Comparison of ENCODE assay signal across 33 cellular contexts in the genomic region with DNA sequence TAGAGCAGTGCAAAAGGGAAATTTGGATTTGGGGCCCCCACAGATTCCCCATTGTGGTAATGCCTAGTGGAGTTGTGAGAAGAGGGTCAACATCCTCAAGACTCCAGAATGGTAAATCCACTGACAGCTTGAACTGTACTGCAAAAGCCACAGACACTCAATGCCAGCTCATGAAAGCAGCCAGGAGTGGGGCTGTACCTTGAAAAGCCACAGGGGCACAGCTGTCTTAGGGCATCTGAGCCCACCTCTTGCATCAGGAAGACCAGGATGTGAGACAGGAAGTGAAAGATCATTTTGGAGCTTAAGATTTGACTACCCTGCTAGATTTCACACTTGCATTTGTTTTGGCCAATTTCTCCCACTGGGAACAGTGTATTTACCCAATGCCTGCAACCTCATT.
"Had no signal": no experiment of that assay in that cellular context is flagged by ENCODE, and none has a peak within 500 bp of the region (broad histone marks: within the 10 kb centered on the region; RNA-seq: fewer than 3 reads in every experiment).

No MANE protein-coding gene starts in this region.

- ATAC-seq: activated CD8-positive, alpha-beta T cell treated with anti-CD3 and anti-CD28 coated beads for 36 hours; activated naive CD8-positive, alpha-beta T cell treated with anti-CD3 and anti-CD28 coated beads, Interleukin-2, amount 50 U/mL, for 24 hours; activated T-cell treated with anti-CD3 and anti-CD28 coated beads, Interleukin-2, amount 50 U/mL, for 4 hours; activated T-cell treated with anti-CD3 and anti-CD28 coated beads, Interleukin-2, amount 50 U/mL, for 72 hours; activated T-helper 17 cell treated with anti-CD3 and anti-CD28 coated beads, Interleukin-2, amount 50 U/mL, for 72 hours had no signal

- H3K4me3 Mint-ChIP-seq: activated B cell treated with CpG ODN at 0.5 μM for 24 hours; activated CD4-positive, alpha-beta memory T cell treated with anti-CD3 and anti-CD28 coated beads for 36 hours; activated CD4-positive, alpha-beta T cell treated with anti-CD3 and anti-CD28 coated beads, Interleukin-2, amount 10 ng/mL, durations not matched to agents 24 days and 14 days; activated CD8-positive, alpha-beta T cell treated with anti-CD3 and anti-CD28 coated beads for 36 hours; activated naive CD4-positive, alpha-beta T cell treated with anti-CD3 and anti-CD28 coated beads for 36 hours; activated naive CD4-positive, alpha-beta T cell treated with anti-CD3 and anti-CD28 coated beads, Interleukin-2, amount 50 U/mL, for 24 hours; activated naive CD8-positive, alpha-beta T cell; activated naive CD8-positive, alpha-beta T cell treated with anti-CD3 and anti-CD28 coated beads, Interleukin-2, amount 10 ng/mL, durations not matched to agents 7 days and 5 days; activated naive CD8-positive, alpha-beta T cell treated with anti-CD3 and anti-CD28 coated beads, Interleukin-2, amount 50 U/mL, for 24 hours; activated T-cell treated with anti-CD3 and anti-CD28 coated beads, Interleukin-2, amount 50 U/mL, for 4 hours; activated T-cell treated with anti-CD3 and anti-CD28 coated beads, Interleukin-2, amount 50 U/mL, for 72 hours; activated T-helper 1 cell treated with anti-CD3 and anti-CD28 coated beads, Interleukin-12 subunit alpha, Interleukin-12 subunit beta, Interleukin-2, Interleukin-4 antibody, amounts not matched to agents 30 ng/mL and 10 ng/mL and 1 ng/mL, durations not matched to agents 14 hours and 24 hours and 36 hours; activated T-helper 17 cell treated with anti-CD3 and anti-CD28 coated beads, Interleukin-2, amount 50 U/mL, for 72 hours; brain; T-helper 2 cell treated with Interferon-gamma antibody and Interleukin-4, amounts not matched to agents 5 μg/mL and 100 μg/mL, for 36 hours had no signal

- FAIRE-seq: colon, TTC549 had no signal

- H3K27me3 Mint-ChIP-seq: activated B cell treated with CpG ODN at 0.5 μM for 24 hours; activated CD4-positive, alpha-beta memory T cell treated with anti-CD3 and anti-CD28 coated beads for 36 hours; activated CD4-positive, alpha-beta T cell treated with anti-CD3 and anti-CD28 coated beads, Interleukin-2, amount 10 ng/mL, durations not matched to agents 24 days and 14 days; activated CD8-positive, alpha-beta T cell treated with anti-CD3 and anti-CD28 coated beads for 36 hours; activated naive CD4-positive, alpha-beta T cell treated with anti-CD3 and anti-CD28 coated beads, Interleukin-2, amount 50 U/mL, for 24 hours; activated naive CD8-positive, alpha-beta T cell; activated naive CD8-positive, alpha-beta T cell treated with anti-CD3 and anti-CD28 coated beads, Interleukin-2, amount 10 ng/mL, durations not matched to agents 7 days and 5 days; activated naive CD8-positive, alpha-beta T cell treated with anti-CD3 and anti-CD28 coated beads, Interleukin-2, amount 50 U/mL, for 24 hours; activated T-helper 17 cell treated with anti-CD3 and anti-CD28 coated beads, Interleukin-2, amount 50 U/mL, for 72 hours had no signal

- H3K36me3 ChIP-seq: ascending aorta had no signal

- H3K27ac Mint-ChIP-seq: activated B cell treated with CpG ODN at 0.5 μM for 24 hours; activated CD4-positive, alpha-beta memory T cell treated with anti-CD3 and anti-CD28 coated beads for 36 hours; activated CD4-positive, alpha-beta T cell treated with anti-CD3 and anti-CD28 coated beads, Interleukin-2, amount 10 ng/mL, durations not matched to agents 24 days and 14 days; activated CD8-positive, alpha-beta T cell treated with anti-CD3 and anti-CD28 coated beads for 36 hours; activated naive CD4-positive, alpha-beta T cell treated with anti-CD3 and anti-CD28 coated beads for 36 hours; activated naive CD4-positive, alpha-beta T cell treated with anti-CD3 and anti-CD28 coated beads, Interleukin-2, amount 50 U/mL, for 24 hours; activated naive CD8-positive, alpha-beta T cell; activated naive CD8-positive, alpha-beta T cell treated with anti-CD3 and anti-CD28 coated beads, Interleukin-2, amount 10 ng/mL, durations not matched to agents 7 days and 5 days; activated naive CD8-positive, alpha-beta T cell treated with anti-CD3 and anti-CD28 coated beads, Interleukin-2, amount 50 U/mL, for 24 hours; activated T-cell treated with anti-CD3 and anti-CD28 coated beads, Interleukin-2, amount 50 U/mL, for 72 hours; activated T-helper 1 cell treated with anti-CD3 and anti-CD28 coated beads, Interleukin-12 subunit alpha, Interleukin-12 subunit beta, Interleukin-2, Interleukin-4 antibody, amounts not matched to agents 30 ng/mL and 10 ng/mL and 1 ng/mL, durations not matched to agents 14 hours and 24 hours and 36 hours; activated T-helper 17 cell treated with anti-CD3 and anti-CD28 coated beads, Interleukin-2, amount 50 U/mL, for 72 hours; brain; T-helper 2 cell treated with Interferon-gamma antibody and Interleukin-4, amounts not matched to agents 5 μg/mL and 100 μg/mL, for 36 hours had no signal

- H3K4me1 Mint-ChIP-seq: activated B cell treated with CpG ODN at 0.5 μM for 24 hours; activated CD4-positive, alpha-beta T cell treated with anti-CD3 and anti-CD28 coated beads, Interleukin-2, amount 10 ng/mL, durations not matched to agents 24 days and 14 days; activated naive CD4-positive, alpha-beta T cell treated with anti-CD3 and anti-CD28 coated beads, Interleukin-2, amount 50 U/mL, for 24 hours; activated naive CD8-positive, alpha-beta T cell treated with anti-CD3 and anti-CD28 coated beads, Interleukin-2, amount 10 ng/mL, durations not matched to agents 7 days and 5 days; activated naive CD8-positive, alpha-beta T cell treated with anti-CD3 and anti-CD28 coated beads, Interleukin-2, amount 50 U/mL, for 24 hours; activated T-helper 17 cell treated with anti-CD3 and anti-CD28 coated beads, Interleukin-2, amount 50 U/mL, for 72 hours; brain had no signal

- H3K27me3 ChIP-seq: ascending aorta had no signal

- H3K4me3 ChIP-seq: ascending aorta had no signal

- DNase-seq: activated B cell treated with CpG ODN at 0.5 μM for 24 hours; activated CD4-positive, alpha-beta memory T cell treated with anti-CD3 and anti-CD28 coated beads for 36 hours; activated CD4-positive, alpha-beta T cell treated with anti-CD3 and anti-CD28 coated beads for 4 hours; activated CD4-positive, alpha-beta T cell treated with anti-CD3 and anti-CD28 coated beads, Interleukin-2, amount 10 ng/mL, durations not matched to agents 24 days and 14 days; activated CD4-positive, alpha-beta T cell treated with anti-CD3 and anti-CD28 coated beads, Interleukin-2, amount 50 U/mL, for 1 hour; activated CD4-positive, alpha-beta T cell treated with anti-CD3 and anti-CD28 coated beads, Interleukin-2, amount 50 U/mL, for 4 hours; activated CD4-positive, CD25-positive, alpha-beta regulatory T cell treated with anti-CD3 and anti-CD28 coated beads, Interleukin-2, amount 50 U/mL, for 72 hours; activated CD8-positive, alpha-beta memory T cell treated with anti-CD3 and anti-CD28 coated beads, Interleukin-2, amount 50 U/mL, for 4 hours; activated CD8-positive, alpha-beta T cell treated with anti-CD3 and anti-CD28 coated beads for 36 hours; activated effector memory CD4-positive, alpha-beta T cell treated with anti-CD3 and anti-CD28 coated beads, Interleukin-2, amount 50 U/mL, for 16 hours; activated gamma-delta T cell treated with Interleukin-2 at 50 U/mL for 16 hours; activated naive CD4-positive, alpha-beta T cell; activated naive CD4-positive, alpha-beta T cell treated with anti-CD3 and anti-CD28 coated beads for 36 hours; activated naive CD8-positive, alpha-beta T cell treated with anti-CD3 and anti-CD28 coated beads, Interleukin-2, amount 10 ng/mL, durations not matched to agents 7 days and 5 days; activated naive CD8-positive, alpha-beta T cell treated with anti-CD3 and anti-CD28 coated beads, Interleukin-2, amount 50 U/mL, for 24 hours; activated T-cell treated with anti-CD3 and anti-CD28 coated beads for 4 hours; activated T-cell treated with anti-CD3 and anti-CD28 coated beads, Interleukin-2, amount 50 U/mL, for 1 hour; activated T-cell treated with anti-CD3 and anti-CD28 coated beads, Interleukin-2, amount 50 U/mL, for 4 hours; activated T-cell treated with anti-CD3 and anti-CD28 coated beads, Interleukin-2, amount 50 U/mL, for 72 hours; amygdala; anterior cingulate cortex; central memory CD4-positive, alpha-beta T cell; T-helper 2 cell; T-helper 9 cell had no signal

- H3K36me3 Mint-ChIP-seq: activated CD4-positive, alpha-beta memory T cell treated with anti-CD3 and anti-CD28 coated beads for 36 hours; activated naive CD4-positive, alpha-beta T cell treated with anti-CD3 and anti-CD28 coated beads, Interleukin-2, amount 50 U/mL, for 24 hours; activated naive CD8-positive, alpha-beta T cell; activated naive CD8-positive, alpha-beta T cell treated with anti-CD3 and anti-CD28 coated beads, Interleukin-2, amount 10 ng/mL, durations not matched to agents 7 days and 5 days; brain had no signal
